ENCODE assay signal across 8 cellular contexts in genomic region chr1:32393832-32394140, GRCh38. TPM values are rescaled to one million over a fixed set of nuclear protein-coding genes. Genes with fewer than 3 reads are reported as not detected.
DNase-seq lines count a peak whose midpoint lies in the region; ATAC-seq, FAIRE-seq and TF ChIP-seq lines count a peak whose summit lies in the region.

No MANE protein-coding gene starts in this region.

- H3K4me3 ChIP-seq in esophagus squamous epithelium, result peak overlapping the region; percentile 79 to 97 (median 82)
- H3K4me3 ChIP-seq in neuron (ENCODE audit: low read length), result peak overlapping the region; percentile 83

- H3K27me3 Mint-ChIP-seq in activated CD8-positive, alpha-beta memory T cell treated with anti-CD3 and anti-CD28 coated beads, Interleukin-2, amount 10 ng/mL, durations not matched to agents 7 days and 5 days, result no peaks in the 10 kb centered on the region
- H3K27me3 Mint-ChIP-seq in activated B cell treated with CpG ODN at 0.5 μM for 24 hours, result no peaks in the 10 kb centered on the region

- CTCF ChIA-PET in activated CD8-positive, alpha-beta memory T cell treated with anti-CD3 and anti-CD28 coated beads, Interleukin-2, amount 10 ng/mL, durations not matched to agents 7 days and 5 days (lab: Charles Lee), result interaction anchor here (0.6 to 1.7 kb wide), 13 partner anchors 11 to 320 kb away, joined by 3 to 6 read pairs (median 3); partner anchors contain the start of gene FAM167B
- CTCF ChIA-PET in activated B cell treated with CpG ODN at 0.5 μM for 24 hours (lab: Charles Lee), result interaction anchor here (0.7 to 1.7 kb wide), 6 partner anchors 34 to 283 kb away, joined by 3 to 9 read pairs (median 4); partner anchors contain the start of gene MARCKSL1

- H3K4me1 ChIP-seq in esophagus squamous epithelium (peaks cover 0 to 48% (median 31%) of the 10 kb centered on the region in 3 donors), neuron (ENCODE audit: insufficient read depth, low read length) (peaks cover 15% of the 10 kb centered on the region)

- intact Hi-C loops in activated B cell treated with CpG ODN at 0.5 μM for 24 hours (cut with micrococcal nuclease) (loop anchor here (1.0 to 2.0 kb wide), 9 partner anchors 42 to 321 kb away; partner anchors contain the start of genes EIF3I, HDAC1, KPNA6 and MARCKSL1), esophagus squamous epithelium (cut with DNase I) (no loop called here)

- peak overlapping the region; percentile 99 for H3K27ac Mint-ChIP-seq in activated CD8-positive, alpha-beta memory T cell treated with anti-CD3 and anti-CD28 coated beads, Interleukin-2, amount 10 ng/mL, durations not matched to agents 7 days and 5 days
- peak overlapping the region; percentile 98 for H3K27ac Mint-ChIP-seq in activated B cell treated with CpG ODN at 0.5 μM for 24 hours

- ATAC-seq in activated CD8-positive, alpha-beta memory T cell treated with anti-CD3 and anti-CD28 coated beads, Interleukin-2, amount 10 ng/mL, durations not matched to agents 7 days and 5 days, result peak; percentile 20
- ATAC-seq in HG03342 (IDR thresholded peaks at IDR 0.05; ENCODE audit: unreplicated experiment) (peak; percentile 8), activated B cell treated with CpG ODN at 0.5 μM for 24 hours (ENCODE audit: low read depth) (peak; percentile 6)

- peaks cover 2% of the 10 kb centered on the region for H3K36me3 Mint-ChIP-seq in activated CD8-positive, alpha-beta memory T cell treated with anti-CD3 and anti-CD28 coated beads, Interleukin-2, amount 10 ng/mL, durations not matched to agents 7 days and 5 days
- peaks cover 13% of the 10 kb centered on the region for H3K36me3 Mint-ChIP-seq in activated B cell treated with CpG ODN at 0.5 μM for 24 hours (ENCODE audit: low read depth)

- TF ChIP-seq CTCF in activated B cell treated with CpG ODN at 0.5 μM for 24 hours (IDR thresholded peaks at IDR 0.05) (no peak), esophagus squamous epithelium (IDR thresholded peaks at IDR 0.05) (no peak)

- H3K9me3 Mint-ChIP-seq in activated CD8-positive, alpha-beta memory T cell treated with anti-CD3 and anti-CD28 coated beads, Interleukin-2, amount 10 ng/mL, durations not matched to agents 7 days and 5 days (ENCODE audit: low read depth), result no peaks in the 10 kb centered on the region
- H3K9me3 Mint-ChIP-seq in activated B cell treated with CpG ODN at 0.5 μM for 24 hours, result no peaks in the 10 kb centered on the region

- TF ChIP-seq POLR2A in esophagus squamous epithelium (IDR thresholded peaks at IDR 0.05) (no peak), H54 (IDR thresholded peaks at IDR 0.05; ENCODE audit: low read depth, low read length) (no peak)

- H3K27ac ChIP-seq in esophagus squamous epithelium, result peak overlapping the region; percentile 95 to 98 (median 97)

- 0 to 15% methylated on average over 2 to 9 of the region's 15 CpGs for WGBS in esophagus squamous epithelium, 2 donors

- no peak for DNase-seq in activated CD8-positive, alpha-beta memory T cell treated with anti-CD3 and anti-CD28 coated beads, Interleukin-2, amount 10 ng/mL, durations not matched to agents 7 days and 5 days
- no peak for DNase-seq in activated CD8-positive, alpha-beta memory T cell treated with anti-CD3 and anti-CD28 coated beads for 24 hours
- no peak for DNase-seq in activated B cell treated with CpG ODN at 0.5 μM for 24 hours
- DNase-seq in esophagus squamous epithelium (lab: John Stamatoyannopoulos, UW), result no peak
- DNase-seq in NCI-H187 treated with DMSO at 0.1 percent for 48 hours (lab: John Stamatoyannopoulos, UW), result no peak
- DNase-seq in H54 (ENCODE audit: insufficient read length, low spot score), result no peak

- peaks cover 28% of the 10 kb centered on the region for H3K4me1 Mint-ChIP-seq in activated CD8-positive, alpha-beta memory T cell treated with anti-CD3 and anti-CD28 coated beads, Interleukin-2, amount 10 ng/mL, durations not matched to agents 7 days and 5 days
- peaks cover 27% of the 10 kb centered on the region for H3K4me1 Mint-ChIP-seq in activated B cell treated with CpG ODN at 0.5 μM for 24 hours

- FAIRE-seq in H54 (lab: Jason Lieb, UNC), result no peak

- H3K4me3 Mint-ChIP-seq in activated CD8-positive, alpha-beta memory T cell treated with anti-CD3 and anti-CD28 coated beads, Interleukin-2, amount 10 ng/mL, durations not matched to agents 7 days and 5 days, result peak overlapping the region; percentile 96
- peak overlapping the region; percentile 100 for H3K4me3 Mint-ChIP-seq in activated B cell treated with CpG ODN at 0.5 μM for 24 hours

- H3K27me3 ChIP-seq in esophagus squamous epithelium, result no peaks in the 10 kb centered on the region
- H3K27me3 ChIP-seq in neuron (ENCODE audit: insufficient read depth, low read length), result no peaks in the 10 kb centered on the region

- H3K36me3 ChIP-seq in esophagus squamous epithelium, result peaks cover 13 to 43% (median 14%) of the 10 kb centered on the region in 3 donors
- peaks cover 30% of the 10 kb centered on the region for H3K36me3 ChIP-seq in neuron (ENCODE audit: insufficient read depth, low read length)

- H3K9me3 ChIP-seq in esophagus squamous epithelium (no peaks in the 10 kb centered on the region), neuron (ENCODE audit: low read length) (peaks cover 2% of the 10 kb centered on the region)

- POLR2A ChIA-PET in activated B cell treated with CpG ODN at 0.5 μM for 24 hours (lab: Charles Lee), result interaction anchor here (1.0 to 3.4 kb wide), 17 partner anchors 14 to 610 kb away, joined by 3 to 64 read pairs (median 5); partner anchors contain the start of genes EIF3I, HDAC1, IQCC and LCK

- H2AFZ ChIP-seq in neuron (ENCODE audit: low read depth, low read length), result no peak overlapping the region

RNA-seq across cellular contexts. Expression of gene BSDC1, which starts 0.5 kb away (rescaled TPM):
- 10 to 100 TPM; 39.8 to 43.3 TPM for total RNA-seq in activated CD8-positive, alpha-beta memory T cell treated with anti-CD3 and anti-CD28 coated beads, Interleukin-2, amount 10 ng/mL, durations not matched to agents 7 days and 5 days
- total RNA-seq in activated B cell treated with CpG ODN at 0.5 μM for 24 hours (51.8 and 72.2 TPM in 2 replicates), esophagus squamous epithelium (10 to 100 TPM; 42.4 to 62.2 (median 45.9) TPM)

RNA-seq across cellular contexts. Expression of gene TSSK3, which starts 31.4 kb away (rescaled TPM):
- total RNA-seq in activated CD8-positive, alpha-beta memory T cell treated with anti-CD3 and anti-CD28 coated beads, Interleukin-2, amount 10 ng/mL, durations not matched to agents 7 days and 5 days, result under 1 TPM; 0.70 TPM
- total RNA-seq in activated B cell treated with CpG ODN at 0.5 μM for 24 hours, result 3.5 and 6.1 TPM in 2 replicates
- under 1 TPM in 2 of 4 donors, not detected in 2; 0.31 to 0.57 TPM for total RNA-seq in esophagus squamous epithelium

RNA-seq across cellular contexts. Expression of gene FAM229A, which starts 31.5 kb away (rescaled TPM):
- 1 to 10 TPM; 4.1 to 5.4 TPM for total RNA-seq in activated CD8-positive, alpha-beta memory T cell treated with anti-CD3 and anti-CD28 coated beads, Interleukin-2, amount 10 ng/mL, durations not matched to agents 7 days and 5 days
- total RNA-seq in activated B cell treated with CpG ODN at 0.5 μM for 24 hours, result 7.6 and 11.7 TPM in 2 replicates
- 1 to 10 TPM; 1.4 to 7.1 (median 3.2) TPM for total RNA-seq in esophagus squamous epithelium

RNA-seq across cellular contexts. Expression of gene MARCKSL1, which starts 57.8 kb away (rescaled TPM):
- total RNA-seq in activated CD8-positive, alpha-beta memory T cell treated with anti-CD3 and anti-CD28 coated beads, Interleukin-2, amount 10 ng/mL, durations not matched to agents 7 days and 5 days, result 10 to 100 TPM; 11.2 to 11.8 TPM
- 132 TPM in 2 replicates for total RNA-seq in activated B cell treated with CpG ODN at 0.5 μM for 24 hours
- 1 to 10 TPM; 4.4 to 6.1 (median 5.1) TPM for total RNA-seq in esophagus squamous epithelium
